Comparison of ENCODE assay signal across 8 cellular contexts in the genomic region with DNA sequence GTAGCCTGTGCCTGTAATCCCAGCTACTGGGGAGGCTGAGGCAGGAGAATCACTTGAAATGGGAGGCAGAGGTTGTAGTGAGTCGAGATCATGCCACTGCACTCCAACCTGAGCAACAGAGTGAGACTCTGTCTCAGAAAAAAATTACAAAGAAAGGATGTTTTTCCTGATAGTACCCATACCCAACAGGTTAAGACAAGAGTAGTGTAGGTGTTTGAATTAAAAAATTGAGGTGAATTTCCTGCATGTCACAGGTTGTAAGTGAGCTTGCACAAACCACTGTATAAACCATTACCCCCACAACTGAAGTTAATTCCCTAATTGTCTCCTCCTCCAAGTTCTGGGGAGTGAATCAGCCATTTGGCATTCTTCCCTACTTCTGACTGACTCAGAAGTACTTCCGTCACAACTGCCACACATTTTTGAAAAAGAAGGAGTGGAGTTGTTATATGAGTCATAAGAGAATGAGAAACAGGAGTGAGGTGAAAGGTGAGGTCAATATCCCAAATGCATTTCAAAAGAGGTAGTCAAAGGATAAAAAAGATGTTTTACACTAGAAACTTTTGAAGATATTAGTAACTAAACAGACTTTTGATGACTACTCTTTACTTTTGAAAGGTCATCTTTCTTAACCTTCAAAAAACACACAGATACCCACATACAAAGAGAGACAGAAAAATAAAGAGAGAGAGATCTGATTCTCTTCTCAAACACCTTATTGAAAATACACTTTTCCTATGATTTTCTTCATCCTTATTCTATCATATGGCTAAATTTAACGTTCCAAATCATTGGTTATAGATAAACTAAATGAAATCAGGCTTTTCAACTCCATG.
DNase-seq lines count a peak whose midpoint lies in the region; ATAC-seq and TF ChIP-seq lines count a peak whose summit lies in the region.

No MANE protein-coding gene starts in this region.

- ATAC-seq in HG03159 (IDR thresholded peaks at IDR 0.05; ENCODE audit: unreplicated experiment) (no peak), GM21723 (IDR thresholded peaks at IDR 0.05; ENCODE audit: unreplicated experiment) (no peak)

- no peaks in the 10 kb centered on the region for H3K36me3 ChIP-seq in brain microvascular endothelial cell (replicated peaks)
- no peaks in the 10 kb centered on the region for H3K36me3 ChIP-seq in liver (ENCODE audit: control insufficient read depth in 4 of 4, insufficient read depth in 3 of 4, low read depth in 1 of 4, low read length in 3 of 4)

- H3K9ac ChIP-seq in liver (ENCODE audit: low read depth in 1 of 2, low read length in 2 of 2), result no peak overlapping the region

- peaks cover 0 to 1% (median 0%) of the 10 kb centered on the region in 4 donors for H3K4me1 ChIP-seq in liver (ENCODE audit: control insufficient read depth in 4 of 4, insufficient read depth in 4 of 4, low read length in 3 of 4)

- TF ChIP-seq CTCF in AG09319 (IDR thresholded peaks at IDR 0.05; ENCODE audit: low read depth, low read length) (no peak), brain microvascular endothelial cell (IDR thresholded peaks at IDR 0.05; ENCODE audit: low read depth, low read length, missing control alignments) (no peak), liver (IDR thresholded peaks at IDR 0.05; ENCODE audit: low read depth, low read length, missing input control) (no peak)

- H3K27ac ChIP-seq in brain microvascular endothelial cell, result peak overlapping the region; percentile 11
- H3K27ac ChIP-seq in liver (ENCODE audit: low read depth in 1 of 2, low read length in 2 of 2), result no peak overlapping the region

- TF ChIP-seq RAD21 in liver (IDR thresholded peaks at IDR 0.05), result no peak

- no peaks in the 10 kb centered on the region for H3K9me3 ChIP-seq in liver (ENCODE audit: control insufficient read depth in 4 of 4, low read length in 3 of 4)

- 68% methylated on average over 3 of the region's 3 CpGs for WGBS in liver

- in situ Hi-C loops in brain microvascular endothelial cell (cut with HindIII; ENCODE audit: low pct_ligation_motif_present, low sequenced_read_pairs), result loop anchor here (25.0 kb wide), 1 partner anchor 122 kb away; no protein-coding TSS in a partner anchor

- H3K4me3 ChIP-seq in brain microvascular endothelial cell (ENCODE audit: low read depth, low read length), result no peak overlapping the region
- no peak overlapping the region for H3K4me3 ChIP-seq in liver (ENCODE audit: low read depth in 1 of 3, low read length in 3 of 3)

- no peaks in the 10 kb centered on the region for H3K27me3 ChIP-seq in brain microvascular endothelial cell (replicated peaks)
- H3K27me3 ChIP-seq in liver (ENCODE audit: control insufficient read depth in 4 of 4, insufficient read depth in 4 of 4, low read length in 3 of 4), result no peaks in the 10 kb centered on the region

- DNase-seq in AG09319 (ENCODE audit: extremely low read depth, low read depth), result peak; percentile 95
- DNase-seq in M059J (ENCODE audit: low read depth), result peak; percentile 97
- peak; percentile 93 for DNase-seq in brain microvascular endothelial cell
- no peak for DNase-seq in stimulated activated naive CD4-positive, alpha-beta T cell (lab: John Stamatoyannopoulos, UW)
- DNase-seq in NCI-H187 treated with DMSO at 0.1 percent for 48 hours (lab: John Stamatoyannopoulos, UW), result no peak

TF ChIP-seq in liver, 16 proteins besides CTCF, POLR2A, EP300 and RAD21:
- peak; percentile 44 to 75 for TF ChIP-seq JUND (IDR thresholded peaks at IDR 0.05)
- TF ChIP-seq RXRA (IDR thresholded peaks at IDR 0.05), result peak in 1 of 2 donors; percentile 11
- no peak for TF ChIP-seq HNF4A (conservative IDR thresholded peaks at IDR 0.05)

Comparison
In these comparisons a context has a peak if more than half of its experiments do, and no peak if none do; other contexts are left out.
1. DNase-seq: peak in AG09319 (single experiment), M059J (single experiment) and brain microvascular endothelial cell (single experiment); none in stimulated activated naive CD4-positive, alpha-beta T cell (0 of 6) and NCI-H187 treated with DMSO at 0.1 percent for 48 hours (single experiment).